ENCODE assay signal across 18 cellular contexts in genomic region chr3:126537730-126538281, GRCh38. TPM values are rescaled to one million over a fixed set of nuclear protein-coding genes. Genes with fewer than 3 reads are reported as not detected.
A peak's percentile ranks its signal among the peaks of the same experiment; 100 is the strongest.
DNase-seq lines count a peak whose midpoint lies in the region; ATAC-seq and TF ChIP-seq lines count a peak whose summit lies in the region.
"Had no signal": no experiment of that assay in that cellular context is flagged by ENCODE, and none has a peak within 500 bp of the region (broad histone marks: within the 10 kb centered on the region; RNA-seq: fewer than 3 reads in every experiment).

No MANE protein-coding gene starts in this region.

- DNase-seq in AG10803 (ENCODE audit: low read depth) (peak; percentile 11), chondrocyte (ENCODE audit: low spot score) (peak; percentile 70), mucosa of descending colon (peak in 2 of 3 donors; percentile 36 to 80), NCI-H1436 treated with DMSO at 0.1 percent for 48 hours (lab: John Stamatoyannopoulos, UW) (no peak), osteoblast (ENCODE audit: insufficient read length, low spot score, missing footprints) (no peak)
- DNase-seq: activated CD4-positive, alpha-beta T cell treated with anti-CD3 and anti-CD28 coated beads, Interleukin-2, amount 50 U/mL, for 1 hour; activated T-cell treated with anti-CD3 and anti-CD28 coated beads, Interleukin-2, amount 50 U/mL, for 4 hours; amniotic stem cell; stimulated activated CD4-positive, alpha-beta T cell treated with anti-CD3 and anti-CD28 coated beads, Interleukin-12 subunit alpha, Interleukin-12 subunit beta, amount 100 ng/mL, for 4 hours; stimulated activated naive CD8-positive, alpha-beta T cell treated with anti-CD3 and anti-CD28 coated beads, Interleukin-15, amount 100 ng/mL, for 72 hours; T1000 had no signal

- intact Hi-C loops in mucosa of descending colon (cut with DNase I, micrococcal nuclease), result no loop called here

- peaks cover 6% of the 10 kb centered on the region; the same call in 1 of the 2 replicates for H3F3A ChIP-seq in Loucy (ENCODE audit: low read depth)

- H3K4me3 ChIP-seq in AG10803 (ENCODE audit: low read length) (no peak overlapping the region), Loucy (ENCODE audit: low read length, poor library complexity, severe bottlenecking) (no peak overlapping the region), mucosa of descending colon (no peak overlapping the region), osteoblast (ENCODE audit: insufficient read depth, low read length) (no peak overlapping the region)
- H3K4me3 ChIP-seq: pancreas had no signal

- no peaks in the 10 kb centered on the region for H3K9me3 ChIP-seq in Loucy (ENCODE audit: insufficient read depth, low read depth, low read length)
- no peaks in the 10 kb centered on the region for H3K9me3 ChIP-seq in mucosa of descending colon
- H3K9me3 ChIP-seq in osteoblast (ENCODE audit: low read depth, low read length), result no peaks in the 10 kb centered on the region
- H3K9me3 ChIP-seq: pancreas had no signal

- peaks cover 13% of the 10 kb centered on the region for H3K4me1 Mint-ChIP-seq in chondrocyte (ENCODE audit: low read depth)

- H3K9me3 Mint-ChIP-seq in chondrocyte (ENCODE audit: low read depth), result no peaks in the 10 kb centered on the region
- H3K9me3 Mint-ChIP-seq: activated T-cell treated with anti-CD3 and anti-CD28 coated beads, Interleukin-2, amount 50 U/mL, for 4 hours; stimulated activated naive CD8-positive, alpha-beta T cell treated with anti-CD3 and anti-CD28 coated beads, Interleukin-15, amount 100 ng/mL, for 72 hours had no signal

- peak overlapping the region; percentile 3 for H3K9ac ChIP-seq in Loucy (ENCODE audit: low read depth, low read length, poor library complexity, severe bottlenecking)

- no peak overlapping the region for H2AFZ ChIP-seq in Loucy (ENCODE audit: low read length)
- H2AFZ ChIP-seq in osteoblast (ENCODE audit: low read length), result no peak overlapping the region

- H3K27ac ChIP-seq in osteoblast (ENCODE audit: low read depth, low read length), result no peak overlapping the region
- H3K27ac ChIP-seq: pancreas had no signal

- no peak overlapping the region for H3K4me3 Mint-ChIP-seq in chondrocyte (ENCODE audit: unreplicated experiment)
- H3K4me3 Mint-ChIP-seq: activated T-cell treated with anti-CD3 and anti-CD28 coated beads, Interleukin-2, amount 50 U/mL, for 4 hours; stimulated activated naive CD8-positive, alpha-beta T cell treated with anti-CD3 and anti-CD28 coated beads, Interleukin-15, amount 100 ng/mL, for 72 hours had no signal

- TF ChIP-seq CTCF in AG10803 (conservative IDR thresholded peaks at IDR 0.05; ENCODE audit: low read length) (no peak), Loucy (conservative IDR thresholded peaks at IDR 0.05; ENCODE audit: low read length) (no peak), chondrocyte (IDR thresholded peaks at IDR 0.05) (no peak), mucosa of descending colon (IDR thresholded peaks at IDR 0.05) (no peak), osteoblast (IDR thresholded peaks at IDR 0.05; ENCODE audit: extremely low read depth, low read depth, low read length) (no peak)

- H4K20me1 ChIP-seq in Loucy (ENCODE audit: insufficient read depth, low read length, poor library complexity, severe bottlenecking), result no peaks in the 10 kb centered on the region
- no peaks in the 10 kb centered on the region for H4K20me1 ChIP-seq in osteoblast (ENCODE audit: insufficient read depth, low read length)

- H3K27me3 Mint-ChIP-seq in chondrocyte (ENCODE audit: low read depth), result peaks cover 27% of the 10 kb centered on the region

- H3K27ac Mint-ChIP-seq in chondrocyte (ENCODE audit: unreplicated experiment), result no peak overlapping the region

- no peaks in the 10 kb centered on the region for H3K9me2 ChIP-seq in Loucy (replicated peaks; ENCODE audit: low read depth, low read length)

- ATAC-seq in mucosa of descending colon (peak; percentile 80), HG03469 (IDR thresholded peaks at IDR 0.05; ENCODE audit: unreplicated experiment) (no peak), GM19455 (IDR thresholded peaks at IDR 0.05; ENCODE audit: unreplicated experiment) (no peak)
- ATAC-seq: activated T-cell treated with anti-CD3 and anti-CD28 coated beads, Interleukin-2, amount 50 U/mL, for 4 hours; HCT116; pancreas; stimulated activated naive CD8-positive, alpha-beta T cell treated with anti-CD3 and anti-CD28 coated beads, Interleukin-15, amount 100 ng/mL, for 72 hours had no signal

- peaks cover 42% of the 10 kb centered on the region for H3K4me1 ChIP-seq in Loucy (ENCODE audit: insufficient read depth, low read length, poor library complexity, severe bottlenecking)
- H3K4me1 ChIP-seq in mucosa of descending colon (ENCODE audit: low read depth), result no peaks in the 10 kb centered on the region
- peaks cover 14% of the 10 kb centered on the region for H3K4me1 ChIP-seq in osteoblast (ENCODE audit: insufficient read depth, low read length)
- H3K4me1 ChIP-seq: pancreas had no signal

- no peaks in the 10 kb centered on the region for H3K36me3 Mint-ChIP-seq in chondrocyte (ENCODE audit: low read depth)

- H3K79me2 ChIP-seq in Loucy (ENCODE audit: insufficient read depth, low read length) (no peaks in the 10 kb centered on the region), osteoblast (ENCODE audit: insufficient read depth, low read length) (no peaks in the 10 kb centered on the region)

- H3K4me2 ChIP-seq in Loucy (ENCODE audit: low read depth, low read length, poor library complexity, severe bottlenecking), result no peak overlapping the region
- H3K4me2 ChIP-seq in osteoblast (ENCODE audit: insufficient read depth, low read length), result no peak overlapping the region

- H3K27me3 ChIP-seq in Loucy (ENCODE audit: insufficient read depth, low read length, poor library complexity, severe bottlenecking) (no peaks in the 10 kb centered on the region), osteoblast (ENCODE audit: insufficient read depth, low read length) (peaks cover 27% of the 10 kb centered on the region)
- H3K27me3 ChIP-seq: pancreas had no signal

- H3K36me3 ChIP-seq in Loucy (ENCODE audit: insufficient read depth, low read length) (no peaks in the 10 kb centered on the region), mucosa of descending colon (ENCODE audit: low read depth) (no peaks in the 10 kb centered on the region), osteoblast (ENCODE audit: insufficient read depth, low read length) (no peaks in the 10 kb centered on the region)
- H3K36me3 ChIP-seq: pancreas had no signal

RNA-seq across cellular contexts. Expression of gene CHST13, which starts 13.9 kb away (rescaled TPM):
- total RNA-seq in chondrocyte, result not detected in 3 replicates
- 1 to 10 TPM in 1 of 3 donors, under 1 TPM in 2; 0.27 to 5.7 (median 0.98) TPM for total RNA-seq in mucosa of descending colon
- total RNA-seq in osteoblast, result under 0.01 TPM in 1 of 2 replicates, not detected in the other
- total RNA-seq: activated T-cell treated with anti-CD3 and anti-CD28 coated beads, Interleukin-2, amount 50 U/mL, for 4 hours; endothelial cell of umbilical vein had no signal

RNA-seq across cellular contexts. Expression of gene UROC1, which starts 20.2 kb away (rescaled TPM):
- total RNA-seq in chondrocyte, result 0.15 TPM in 1 of 3 replicates, not detected in the others
- total RNA-seq in mucosa of descending colon, result not detected
- total RNA-seq in osteoblast, result not detected in 2 replicates
- total RNA-seq: activated T-cell treated with anti-CD3 and anti-CD28 coated beads, Interleukin-2, amount 50 U/mL, for 4 hours; endothelial cell of umbilical vein; pancreas had no signal

RNA-seq across cellular contexts. Expression of gene C3orf22, which starts 20.9 kb away (rescaled TPM):
- not detected in 3 replicates for total RNA-seq in chondrocyte
- total RNA-seq in mucosa of descending colon, result not detected
- not detected in 2 replicates for total RNA-seq in osteoblast
- total RNA-seq: activated T-cell treated with anti-CD3 and anti-CD28 coated beads, Interleukin-2, amount 50 U/mL, for 4 hours; endothelial cell of umbilical vein; pancreas; SK-MEL-5 had no signal

Comparison
In these comparisons a context has a peak if more than half of its experiments do, and no peak if none do; other contexts are left out.
1. DNase-seq: peak in AG10803 (single experiment), chondrocyte (single experiment) and mucosa of descending colon (2 of 3); none in NCI-H1436 treated with DMSO at 0.1 percent for 48 hours (single experiment) and osteoblast (single experiment).